Comparison of ENCODE assay signal across 20 cellular contexts in the genomic region with DNA sequence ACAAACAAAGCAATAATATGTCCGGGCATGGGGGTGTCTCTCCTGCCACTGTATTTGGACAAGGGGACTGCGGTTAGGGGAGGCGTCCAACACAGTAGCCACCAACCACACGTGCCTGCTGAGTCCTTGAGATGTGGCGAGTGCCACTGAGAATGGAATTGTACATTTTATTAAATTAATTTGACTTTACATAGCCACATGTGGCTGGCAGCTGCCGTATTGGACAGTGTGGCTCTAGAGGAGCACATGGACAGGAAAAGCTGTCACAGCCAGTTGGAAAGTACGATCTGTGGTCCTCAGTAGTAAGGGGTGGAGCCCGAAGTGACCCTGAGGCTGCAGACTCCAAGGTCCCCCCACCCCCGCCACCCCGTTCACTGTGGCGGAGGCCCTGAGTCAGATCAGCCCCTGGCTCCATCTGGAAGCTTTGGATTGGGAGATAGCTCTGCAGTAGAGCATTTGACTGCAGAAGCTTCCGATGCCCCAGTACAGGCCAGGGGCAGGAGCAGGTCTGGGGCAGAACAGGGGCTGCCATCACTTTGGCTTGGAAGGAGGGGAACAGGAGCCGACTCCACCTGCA. TPM values are rescaled to one million over a fixed set of nuclear protein-coding genes. Genes with fewer than 3 reads are reported as not detected.
"Had no signal": no experiment of that assay in that cellular context is flagged by ENCODE, and none has a peak within 500 bp of the region (broad histone marks: within the 10 kb centered on the region; RNA-seq: fewer than 3 reads in every experiment).

No MANE protein-coding gene starts in this region.

- H2AFZ ChIP-seq: parathyroid adenoma had no signal

- H3K36me3 ChIP-seq: esophagus squamous epithelium, neutrophil, tibial nerve had no signal

- H3K27ac ChIP-seq: esophagus squamous epithelium, neutrophil, parathyroid adenoma, tibial nerve had no signal

- H3K79me2 ChIP-seq: parathyroid adenoma had no signal

- H3K4me3 ChIP-seq: esophagus squamous epithelium, tibial nerve had no signal

- H3K27me3 ChIP-seq: tibial nerve had no signal

- H3K4me1 ChIP-seq: parathyroid adenoma had no signal

- DNase-seq: activated CD4-positive, alpha-beta memory T cell treated with anti-CD3 and anti-CD28 coated beads, Interleukin-2, amount 10 ng/mL, durations not matched to agents 7 days and 5 days; activated CD4-positive, alpha-beta T cell treated with anti-CD3 and anti-CD28 coated beads for 36 hours; activated gamma-delta T cell; activated T-cell treated with anti-CD3 and anti-CD28 coated beads, Interleukin-2, amount 50 U/mL, for 24 hours; dermis blood vessel endothelial cell; effector memory CD4-positive, alpha-beta T cell; esophagus squamous epithelium; left cardiac atrium; mesenchymal stem cell; naive thymus-derived CD4-positive, alpha-beta T cell; stimulated activated CD4-positive, alpha-beta T cell treated with anti-CD3 and anti-CD28 coated beads, Interleukin-12 subunit alpha, Interleukin-12 subunit beta, amount 100 ng/mL, for 4 hours; stimulated activated CD4-positive, alpha-beta T cell treated with anti-CD3 and anti-CD28 coated beads, Interleukin-1b, Interleukin-23, amount 100 ng/mL, for 48 hours; stimulated activated CD8-positive, alpha-beta memory T cell treated with anti-CD3 and anti-CD28 coated beads, Interleukin-4, amount 100 ng/mL, for 48 hours; stimulated activated naive CD4-positive, alpha-beta T cell; SW 1271; T-helper 2 cell had no signal

- H3K9me3 ChIP-seq: esophagus squamous epithelium, neutrophil, tibial nerve had no signal

RNA-seq across cellular contexts. Expression of a gene that starts 25.8 kb away (rescaled TPM):
- total RNA-seq: fibroblast of villous mesenchyme had no signal
